29 cellular contexts compared by ENCODE assay signal in genomic region chr5:40916213-40916612, GRCh38. TPM values are rescaled to one million over a fixed set of nuclear protein-coding genes. Genes with fewer than 3 reads are reported as not detected.
A peak's percentile ranks its signal among the peaks of the same experiment; 100 is the strongest.
DNase-seq lines count a peak whose midpoint lies in the region; ATAC-seq and TF ChIP-seq lines count a peak whose summit lies in the region.
"Had no signal": no experiment of that assay in that cellular context is flagged by ENCODE, and none has a peak within 500 bp of the region (broad histone marks: within the 10 kb centered on the region; RNA-seq: fewer than 3 reads in every experiment).

No MANE protein-coding gene starts in this region.

- H3K36me3 ChIP-seq in PC-3 (ENCODE audit: low read depth, low read length): no peaks in the 10 kb centered on the region
- H3K36me3 ChIP-seq: BE2C, HAP-1 had no signal

- no TSS peak for BruUV-seq in PC-3 (replicated peaks; lab: Mats Ljungman, UMichigan)

- ATAC-seq in Right ventricle myocardium superior (ENCODE audit: poor library complexity): peak; percentile 6
- no peak for ATAC-seq in PC-3

- no peaks in the 10 kb centered on the region for H3K9me2 ChIP-seq in PC-3 (replicated peaks; ENCODE audit: low read length)

- H3K4me1 ChIP-seq in PC-3 (ENCODE audit: insufficient read depth, low read length): no peaks in the 10 kb centered on the region
- H3K4me1 ChIP-seq: BE2C, HAP-1 had no signal

- intact Hi-C loops in Right ventricle myocardium superior (cut with DNase I) (no loop called here), cardiac septum (cut with DNase I) (no loop called here), PC-3 (cut with micrococcal nuclease) (no loop called here)

- POLR2A ChIA-PET in PC-3 (lab: Charles Lee; ENCODE audit: unreplicated experiment): no interaction called here

- H3K79me2 ChIP-seq in PC-3 (ENCODE audit: low read length): no peaks in the 10 kb centered on the region

- H3F3A ChIP-seq in PC-3 (ENCODE audit: low read length, unreplicated experiment): no peaks in the 10 kb centered on the region

- no peak overlapping the region for H3K9ac ChIP-seq in PC-3 (ENCODE audit: low read length)

- H4K20me1 ChIP-seq in PC-3 (ENCODE audit: low read length): no peaks in the 10 kb centered on the region

- H3K27me3 ChIP-seq in PC-3 (ENCODE audit: low read length): no peaks in the 10 kb centered on the region
- H3K27me3 ChIP-seq: BE2C had no signal

- CTCF ChIA-PET in PC-3 (lab: Charles Lee): no interaction called here

- no peak overlapping the region for H3K4me3 ChIP-seq in PC-3 (ENCODE audit: low read length)
- H3K4me3 ChIP-seq in fibroblast of pulmonary artery (replicated peaks; ENCODE audit: low read depth, low read length): peak overlapping the region; percentile 1
- H3K4me3 ChIP-seq: HAP-1 had no signal

- TF ChIP-seq CTCF in PC-3 (conservative IDR thresholded peaks at IDR 0.05; ENCODE audit: low read depth, low read length) (no peak), fibroblast of pulmonary artery (IDR thresholded peaks at IDR 0.05; ENCODE audit: low read length, missing control alignments) (no peak)

- H3K9me3 ChIP-seq in PC-3 (ENCODE audit: low read length): no peaks in the 10 kb centered on the region
- H3K9me3 ChIP-seq: BE2C, HAP-1 had no signal

- 0 out of 2 replicates have a peak overlapping the region, but pooled peaks have one; percentile 26 for H2AFZ ChIP-seq in PC-3 (ENCODE audit: low read length)

- H3K27ac ChIP-seq in PC-3 (ENCODE audit: low read length): no peak overlapping the region
- H3K27ac ChIP-seq: 22Rv1 had no signal

- no peak overlapping the region for H3K4me2 ChIP-seq in PC-3 (ENCODE audit: low read length)

- DNase-seq in Right ventricle myocardium superior (no peak), cardiac septum (ENCODE audit: low spot score) (no peak), PC-3 (no peak), fibroblast of pulmonary artery (ENCODE audit: low read depth) (no peak), NCI-H1436 (lab: John Stamatoyannopoulos, UW) (no peak), SW480 (ENCODE audit: low spot score) (no peak)
- DNase-seq in stimulated activated CD4-positive, alpha-beta T cell treated with anti-CD3 and anti-CD28 coated beads, Interleukin-4, amount 100 ng/mL, for 1 hour: no peak
- DNase-seq: ACHN; BE2C; CD8-positive, alpha-beta memory T cell; DMS 273 treated with DMSO at 0.1 percent for 48 hours; DMS79; EL; GDM1; HFFc6; KBM-7; MV-4-11; NCI-H1105 treated with DMSO at 0.1 percent for 48 hours; NCI-H2029; NCI-H446; NCI-H524 treated with DMSO at 0.1 percent for 48 hours; NCI-H82; NK-92 treated with Interleukin-12 subunit alpha and Interleukin-12 subunit beta, amount 100 ng/mL, for 24 hours; RPMI8226; SHP77 treated with DMSO at 0.1 percent for 48 hours had no signal

RNA-seq across cellular contexts. Expression of gene C7, which starts 6.9 kb away (rescaled TPM):
- total RNA-seq in Right ventricle myocardium superior (272 TPM), cardiac septum (84.1 TPM), PC-3 (2014; rRNA removed) (not detected in 2 replicates)
- total RNA-seq: CD8-positive, alpha-beta memory T cell; LHCN-M2; MCF 10A had no signal

Comparison
In these comparisons a context has a peak if more than half of its experiments do, and no peak if none do; other contexts are left out.
1. RNA of gene C7, which starts 6.9 kb away (total RNA-seq): 272 TPM in Right ventricle myocardium superior (single experiment) and 84.1 TPM in cardiac septum (single experiment); not detected in PC-3; every median in the first group is over 10 times any median in the second.